ENCODE assay signal across 8 cellular contexts in the genomic region with DNA sequence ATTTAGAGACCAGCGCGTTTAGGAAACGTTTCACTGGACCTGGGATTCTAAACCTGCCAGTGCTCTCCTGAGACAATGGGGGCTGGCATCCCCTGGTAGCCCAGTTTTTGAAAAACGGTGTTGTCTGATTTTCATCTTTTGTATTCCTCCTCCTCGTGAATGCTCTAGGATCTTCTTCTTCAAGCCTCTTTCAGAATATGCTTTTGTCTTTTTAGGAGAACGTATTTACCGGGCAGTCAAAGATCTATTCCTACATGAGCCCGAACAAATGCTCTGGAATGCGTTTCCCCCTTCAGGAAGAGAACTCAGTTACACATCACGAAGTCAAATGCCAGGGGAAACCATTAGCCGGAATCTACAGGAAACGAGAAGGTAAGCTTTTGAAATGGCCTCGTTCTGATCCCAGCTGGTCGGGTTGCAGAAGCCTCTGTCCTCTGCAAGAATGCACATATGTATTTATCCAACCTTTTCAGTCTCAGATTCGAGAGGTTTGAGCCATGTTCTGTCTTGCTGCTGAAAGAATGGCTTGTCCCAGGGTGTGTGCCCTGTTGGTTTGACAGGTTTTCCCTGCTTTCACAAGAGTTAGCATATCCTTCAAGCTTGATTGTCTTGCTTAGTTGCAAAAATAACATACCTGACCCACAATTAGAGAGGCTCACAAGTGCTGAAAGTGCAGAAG. TPM values are rescaled to one million over a fixed set of nuclear protein-coding genes. Genes with fewer than 3 reads are reported as not detected.
DNase-seq lines count a peak whose midpoint lies in the region; ATAC-seq and TF ChIP-seq lines count a peak whose summit lies in the region.

No MANE protein-coding gene starts in this region.

- no peaks in the 10 kb centered on the region for H3K9me3 ChIP-seq in mesenchymal stem cell (ENCODE audit: control insufficient read depth, low read length)
- no peaks in the 10 kb centered on the region for H3K9me3 ChIP-seq in upper lobe of right lung

- peak overlapping the region; percentile 85 for H3K9ac ChIP-seq in mesenchymal stem cell (ENCODE audit: low read length)

- H3K36me3 ChIP-seq in mesenchymal stem cell (ENCODE audit: control insufficient read depth in 1 of 2, insufficient read depth in 2 of 2, low read depth in 1 of 2, low read length in 2 of 2) (peaks cover 38 to 48% of the 10 kb centered on the region in 2 experiments), upper lobe of right lung (peaks cover 49% of the 10 kb centered on the region)

- ATAC-seq in upper lobe of right lung, result no peak
- ATAC-seq in HG02884 (IDR thresholded peaks at IDR 0.05; ENCODE audit: unreplicated experiment), result no peak

- H3K14ac ChIP-seq in mesenchymal stem cell (ENCODE audit: low read length in 2 of 2), result peak overlapping the region in 1 of 2 experiments; percentile 96

- TF ChIP-seq CTCF in cardiac fibroblast (IDR thresholded peaks at IDR 0.05; ENCODE audit: low read depth, low read length), result no peak
- no peak for TF ChIP-seq CTCF in upper lobe of right lung (IDR thresholded peaks at IDR 0.05)

- H3K23ac ChIP-seq in mesenchymal stem cell (ENCODE audit: low read length in 2 of 2), result peak overlapping the region in 1 of 2 experiments; percentile 89

- H3K4me2 ChIP-seq in mesenchymal stem cell (ENCODE audit: low read length, poor library complexity, severe bottlenecking), result peak overlapping the region; percentile 91

- H3K4me1 ChIP-seq in mesenchymal stem cell (ENCODE audit: control insufficient read depth, insufficient read depth, low read depth, low read length) (peaks cover 13% of the 10 kb centered on the region), upper lobe of right lung (peaks cover 39% of the 10 kb centered on the region)

- peak overlapping the region; percentile 84 for H3K4me3 Mint-ChIP-seq in activated naive CD4-positive, alpha-beta T cell treated with anti-CD3 and anti-CD28 coated beads, Interleukin-2, amount 50 U/mL, for 24 hours

- H3K27me3 ChIP-seq in mesenchymal stem cell (ENCODE audit: control insufficient read depth in 1 of 2, insufficient read depth in 1 of 2, low read length in 2 of 2) (no peaks in the 10 kb centered on the region), upper lobe of right lung (no peaks in the 10 kb centered on the region)

- H3K79me1 ChIP-seq in mesenchymal stem cell (replicated peaks; ENCODE audit: low read length, poor library complexity, severe bottlenecking), result peaks cover 17% of the 10 kb centered on the region

- no peaks in the 10 kb centered on the region for H3K9me3 Mint-ChIP-seq in activated naive CD4-positive, alpha-beta T cell treated with anti-CD3 and anti-CD28 coated beads, Interleukin-2, amount 50 U/mL, for 24 hours

- no peak overlapping the region for H2BK120ac ChIP-seq in mesenchymal stem cell (ENCODE audit: low read depth, low read length)

- 63% methylated on average over 15 of the region's 15 CpGs for WGBS in mesenchymal stem cell

- no peak overlapping the region for H4K91ac ChIP-seq in mesenchymal stem cell (ENCODE audit: low read length)

- H3K4me3 ChIP-seq in cardiac fibroblast (replicated peaks in 1 of 2; ENCODE audit: low read depth in 2 of 2, low read length in 2 of 2) (peak overlapping the region; percentile 61 to 64), mesenchymal stem cell (ENCODE audit: insufficient read depth in 1 of 2, low read depth in 1 of 2, low read length in 2 of 2) (peak overlapping the region; percentile 78 to 83), upper lobe of right lung (peak overlapping the region; percentile 69)

- no peaks in the 10 kb centered on the region for H3K27me3 Mint-ChIP-seq in activated naive CD4-positive, alpha-beta T cell treated with anti-CD3 and anti-CD28 coated beads, Interleukin-2, amount 50 U/mL, for 24 hours

- no peak for DNase-seq in activated naive CD4-positive, alpha-beta T cell treated with anti-CD3 and anti-CD28 coated beads, Interleukin-2, amount 50 U/mL, for 16 hours
- no peak for DNase-seq in cardiac fibroblast (ENCODE audit: low read depth in 2 of 2)
- DNase-seq in mesenchymal stem cell, result peak; percentile 17
- DNase-seq in upper lobe of right lung, result no peak
- no peak for DNase-seq in cerebellar nuclear complex (lab: John Stamatoyannopoulos, UW)
- no peak for DNase-seq in DMS53 treated with DMSO at 0.1 percent for 48 hours (lab: John Stamatoyannopoulos, UW; ENCODE audit: unreplicated experiment)

- peak overlapping the region; percentile 58 for H2AK5ac ChIP-seq in mesenchymal stem cell (ENCODE audit: low read length, severe bottlenecking)

- H3K27ac ChIP-seq in mesenchymal stem cell (ENCODE audit: low read length, poor library complexity, severe bottlenecking) (peak overlapping the region; percentile 46), upper lobe of right lung (peak overlapping the region; percentile 85)

- peaks cover 39% of the 10 kb centered on the region for H3K4me1 Mint-ChIP-seq in activated naive CD4-positive, alpha-beta T cell treated with anti-CD3 and anti-CD28 coated beads, Interleukin-2, amount 50 U/mL, for 24 hours

- H3K27ac Mint-ChIP-seq in activated naive CD4-positive, alpha-beta T cell treated with anti-CD3 and anti-CD28 coated beads, Interleukin-2, amount 50 U/mL, for 24 hours, result peak overlapping the region; percentile 88

- H3K4ac ChIP-seq in mesenchymal stem cell (ENCODE audit: low read depth in 1 of 2, low read length in 2 of 2), result peak overlapping the region in 1 of 2 experiments; percentile 88

- H4K8ac ChIP-seq in mesenchymal stem cell (ENCODE audit: low read length), result no peak overlapping the region

- H3K18ac ChIP-seq in mesenchymal stem cell (ENCODE audit: low read depth in 1 of 2, low read length in 2 of 2), result no peak overlapping the region

- H2AFZ ChIP-seq in mesenchymal stem cell (ENCODE audit: low read depth, low read length), result no peak overlapping the region

- H2BK5ac ChIP-seq in mesenchymal stem cell (ENCODE audit: low read depth, low read length, poor library complexity, severe bottlenecking), result no peak overlapping the region

- peaks cover 3% of the 10 kb centered on the region for H3K36me3 Mint-ChIP-seq in activated naive CD4-positive, alpha-beta T cell treated with anti-CD3 and anti-CD28 coated beads, Interleukin-2, amount 50 U/mL, for 24 hours

- H2BK15ac ChIP-seq in mesenchymal stem cell (ENCODE audit: low read depth, poor library complexity, severe bottlenecking), result no peak overlapping the region

- H2BK12ac ChIP-seq in mesenchymal stem cell (ENCODE audit: low read length in 2 of 2), result no peak overlapping the region

- intact Hi-C loops in upper lobe of right lung (cut with DNase I), result no loop called here

RNA-seq across cellular contexts. Expression of gene KMT5A, which starts 6.6 kb away (rescaled TPM):
- 47.0 TPM for polyA plus RNA-seq in mesenchymal stem cell (2013, experiment 1 of 2)
- polyA plus RNA-seq in mesenchymal stem cell (2013, experiment 2 of 2), result 48.9 TPM
- total RNA-seq in upper lobe of right lung, result 38.8 TPM

RNA-seq across cellular contexts. Expression of gene SBNO1, which starts 25.9 kb away (rescaled TPM):
- 21.8 TPM for polyA plus RNA-seq in mesenchymal stem cell (2013, experiment 1 of 2)
- 21.4 TPM for polyA plus RNA-seq in mesenchymal stem cell (2013, experiment 2 of 2)
- total RNA-seq in upper lobe of right lung, result 27.1 TPM

RNA-seq across cellular contexts. Expression of gene RILPL2, which starts 45.9 kb away (rescaled TPM):
- 5.2 TPM for polyA plus RNA-seq in mesenchymal stem cell (2013, experiment 1 of 2)
- 5.5 TPM for polyA plus RNA-seq in mesenchymal stem cell (2013, experiment 2 of 2)
- total RNA-seq in upper lobe of right lung, result 15.1 TPM
